In genomic region chr1:206587904-206588303, GRCh38 we compare ENCODE assay signal across 11 cellular contexts. TPM values are rescaled to one million over a fixed set of nuclear protein-coding genes. Genes with fewer than 3 reads are reported as not detected.
A peak's percentile ranks its signal among the peaks of the same experiment; 100 is the strongest.
DNase-seq lines count a peak whose midpoint lies in the region; TF ChIP-seq lines count a peak whose summit lies in the region.
"Had no signal": no experiment of that assay in that cellular context is flagged by ENCODE, and none has a peak within 500 bp of the region (broad histone marks: within the 10 kb centered on the region; RNA-seq: fewer than 3 reads in every experiment).

No MANE protein-coding gene starts in this region.

- H3K27ac ChIP-seq in VCaP: peak overlapping the region; percentile 92
- peak overlapping the region in 3 of 4 donors; percentile 42 to 64 (median 44) for H3K27ac ChIP-seq in esophagus muscularis mucosa (replicated peaks in 1 of 4)
- peak overlapping the region; percentile 59 to 63 for H3K27ac ChIP-seq in prostate gland

- DNase-seq in esophagus muscularis mucosa (ENCODE audit: extremely low spot score): no peak
- no peak for DNase-seq in prostate gland (ENCODE audit: low spot score)
- no peak for DNase-seq in NCI-H1105 (lab: John Stamatoyannopoulos, UW)
- DNase-seq in putamen (ENCODE audit: low spot score): no peak
- no peak for DNase-seq in C1 segment of cervical spinal cord (lab: John Stamatoyannopoulos, UW)
- DNase-seq: GF-D8; NCI-H1105 treated with DMSO at 0.1 percent for 48 hours; OCI-M1; stimulated activated CD4-positive, alpha-beta T cell treated with anti-CD3 and anti-CD28 coated beads, Interleukin-2, amount 100 ng/mL, for 48 hours had no signal

- H3K27me3 ChIP-seq in esophagus muscularis mucosa (no peaks in the 10 kb centered on the region), prostate gland (replicated peaks; ENCODE audit: insufficient read depth) (no peaks in the 10 kb centered on the region)

- peak; percentile 9 for TF ChIP-seq POLR2A in GM19099 (IDR thresholded peaks at IDR 0.05; ENCODE audit: extremely low read depth, insufficient read length, low read depth)
- no peak for TF ChIP-seq POLR2A in esophagus muscularis mucosa (IDR thresholded peaks at IDR 0.05; ENCODE audit: low read depth)
- no peak for TF ChIP-seq POLR2A in prostate gland (IDR thresholded peaks at IDR 0.05)

- peaks cover 0 to 43% (median 39%) of the 10 kb centered on the region in 4 donors for H3K4me1 ChIP-seq in esophagus muscularis mucosa
- H3K4me1 ChIP-seq in prostate gland (replicated peaks): peaks cover 8% of the 10 kb centered on the region

- H3K4me3 ChIP-seq in esophagus muscularis mucosa (no peak overlapping the region), prostate gland (no peak overlapping the region)

- H3K9me3 ChIP-seq in esophagus muscularis mucosa (no peaks in the 10 kb centered on the region), prostate gland (no peaks in the 10 kb centered on the region)

- intact Hi-C loops in esophagus muscularis mucosa (cut with DNase I) (no loop called here), prostate gland (cut with DNase I) (no loop called here)

- H3K36me3 ChIP-seq in esophagus muscularis mucosa (peaks cover 19 to 95% (median 76%) of the 10 kb centered on the region in 4 donors), prostate gland (no peaks in the 10 kb centered on the region)

- WGBS in esophagus muscularis mucosa: 93% methylated on average over 14 of the region's 14 CpGs
- 62% methylated on average over 14 of the region's 14 CpGs for WGBS in prostate gland

- no peak for TF ChIP-seq CTCF in VCaP (conservative IDR thresholded peaks at IDR 0.05)
- TF ChIP-seq CTCF in esophagus muscularis mucosa (IDR thresholded peaks at IDR 0.05): no peak
- TF ChIP-seq CTCF in prostate gland (IDR thresholded peaks at IDR 0.05): no peak

- TF ChIP-seq EP300 in esophagus muscularis mucosa (IDR thresholded peaks at IDR 0.05): no peak

RNA-seq across cellular contexts. Expression of gene EIF2D, which starts 24.4 kb away (rescaled TPM):
- 10 to 100 TPM; 40.3 to 50.0 (median 47.9) TPM for total RNA-seq in esophagus muscularis mucosa
- total RNA-seq in prostate gland: 10 to 100 TPM; 42.8 to 60.2 TPM

RNA-seq across cellular contexts. Expression of gene DYRK3, which starts 47.4 kb away (rescaled TPM):
- 10 to 100 TPM in 2 of 4 donors, 1 to 10 TPM in 2; 5.6 to 14.7 (median 9.0) TPM for total RNA-seq in esophagus muscularis mucosa
- total RNA-seq in prostate gland: 1 to 10 TPM; 2.6 to 9.7 TPM
